ENCODE assay signal across 14 cellular contexts in genomic region chr12:4911316-4911994, GRCh38. TPM values are rescaled to one million over a fixed set of nuclear protein-coding genes. Genes with fewer than 3 reads are reported as not detected.
DNase-seq lines count a peak whose midpoint lies in the region; ATAC-seq lines count a peak whose summit lies in the region.
"Had no signal": no experiment of that assay in that cellular context is flagged by ENCODE, and none has a peak within 500 bp of the region (broad histone marks: within the 10 kb centered on the region; RNA-seq: fewer than 3 reads in every experiment).

No MANE protein-coding gene starts in this region.

- peaks cover 3% of the 10 kb centered on the region; the same call in 1 of the 2 replicates for H3K9me3 ChIP-seq in HUES48 (ENCODE audit: control insufficient read depth, insufficient read depth, low read length)
- no peaks in the 10 kb centered on the region for H3K9me3 ChIP-seq in ectodermal cell (ENCODE audit: control insufficient read depth, low read length)

- H3K27ac Mint-ChIP-seq in activated CD4-positive, alpha-beta T cell treated with anti-CD3 and anti-CD28 coated beads for 36 hours: no peak overlapping the region

- H3K27ac ChIP-seq in HUES48 (ENCODE audit: low read depth, low read length) (no peak overlapping the region), ectodermal cell (ENCODE audit: insufficient read depth, low read depth, low read length, poor library complexity, severe bottlenecking) (no peak overlapping the region), rectal smooth muscle tissue (ENCODE audit: low read depth, low read length) (no peak overlapping the region)

- peaks cover 16% of the 10 kb centered on the region for H3K4me1 Mint-ChIP-seq in activated CD4-positive, alpha-beta T cell treated with anti-CD3 and anti-CD28 coated beads for 36 hours

- no peaks in the 10 kb centered on the region for H3K9me3 Mint-ChIP-seq in activated CD4-positive, alpha-beta T cell treated with anti-CD3 and anti-CD28 coated beads for 36 hours (ENCODE audit: low read depth)

- H3K4me3 ChIP-seq in HUES48 (ENCODE audit: low read depth, low read length) (peak overlapping the region; percentile 65; the same call in 1 of the 2 replicates), ectodermal cell (ENCODE audit: insufficient read depth, low read depth, low read length) (peak overlapping the region; percentile 49), rectal smooth muscle tissue (ENCODE audit: low read length) (peak overlapping the region; percentile 65)

- H3K36me3 ChIP-seq in HUES48 (ENCODE audit: control insufficient read depth, insufficient read depth, low read length): no peaks in the 10 kb centered on the region
- no peaks in the 10 kb centered on the region for H3K36me3 ChIP-seq in ectodermal cell (ENCODE audit: control insufficient read depth, insufficient read depth, low read length)
- H3K36me3 ChIP-seq in rectal smooth muscle tissue (ENCODE audit: control insufficient read depth, insufficient read depth, low read length): no peaks in the 10 kb centered on the region

- no peak for ATAC-seq in activated CD4-positive, alpha-beta T cell treated with anti-CD3 and anti-CD28 coated beads for 36 hours
- no peak for ATAC-seq in HG02870 (IDR thresholded peaks at IDR 0.05; ENCODE audit: unreplicated experiment)
- ATAC-seq: sciatic nerve had no signal

- H3K36me3 Mint-ChIP-seq in activated CD4-positive, alpha-beta T cell treated with anti-CD3 and anti-CD28 coated beads for 36 hours (ENCODE audit: low read depth): no peaks in the 10 kb centered on the region

- H3K4me3 Mint-ChIP-seq in activated CD4-positive, alpha-beta T cell treated with anti-CD3 and anti-CD28 coated beads for 36 hours: peak overlapping the region; percentile 50

- DNase-seq in activated CD4-positive, alpha-beta T cell treated with anti-CD3 and anti-CD28 coated beads for 36 hours: peak; percentile 27
- DNase-seq in activated CD4-positive, alpha-beta T cell treated with anti-CD3 and anti-CD28 coated beads for 1 hour: no peak
- DNase-seq in A172 (ENCODE audit: low spot score): no peak
- DNase-seq in NCI-H1092 (lab: John Stamatoyannopoulos, UW): no peak
- DNase-seq: activated gamma-delta T cell, HCEC 1CT, KG1, NCI-H2107 had no signal

- intact Hi-C loops in activated CD4-positive, alpha-beta T cell treated with anti-CD3 and anti-CD28 coated beads for 36 hours (cut with DNase I, micrococcal nuclease): loop anchor here in 1 of 2 experiments (5.0 kb wide), 1 partner anchor 54 kb away; no protein-coding TSS in a partner anchor

- H3K4me1 ChIP-seq in HUES48 (ENCODE audit: control insufficient read depth, insufficient read depth, low read length) (peaks cover 15% of the 10 kb centered on the region), ectodermal cell (ENCODE audit: control insufficient read depth, insufficient read depth, low read length) (peaks cover 6% of the 10 kb centered on the region), rectal smooth muscle tissue (ENCODE audit: control insufficient read depth, insufficient read depth, low read length) (no peaks in the 10 kb centered on the region)

- POLR2A ChIA-PET in activated CD4-positive, alpha-beta T cell treated with anti-CD3 and anti-CD28 coated beads for 36 hours (lab: Charles Lee): no interaction called here

- 92% methylated on average over 61 of the region's 61 CpGs for WGBS in ectodermal cell, 2 experiments

- H3K27me3 ChIP-seq in HUES48 (ENCODE audit: control insufficient read depth, insufficient read depth, low read length) (peaks cover 94% of the 10 kb centered on the region), ectodermal cell (ENCODE audit: control insufficient read depth, insufficient read depth, low read length, poor library complexity, severe bottlenecking) (peaks cover 67% of the 10 kb centered on the region), rectal smooth muscle tissue (ENCODE audit: control insufficient read depth, insufficient read depth, low read length) (peaks cover 11% of the 10 kb centered on the region)

- peaks cover 51% of the 10 kb centered on the region for H3K27me3 Mint-ChIP-seq in activated CD4-positive, alpha-beta T cell treated with anti-CD3 and anti-CD28 coated beads for 36 hours

- H3K9ac ChIP-seq in HUES48 (ENCODE audit: low read depth, low read length) (no peak overlapping the region), rectal smooth muscle tissue (ENCODE audit: low read length) (no peak overlapping the region)

- CTCF ChIA-PET in activated CD4-positive, alpha-beta T cell treated with anti-CD3 and anti-CD28 coated beads for 36 hours (lab: Charles Lee): interaction anchor here (1.0 kb wide), 2 partner anchors 38 to 53 kb away, joined by 4 to 6 read pairs; no protein-coding TSS in a partner anchor

RNA-seq across cellular contexts. Expression of gene KCNA1, which starts 1.8 kb away (rescaled TPM):
- not detected for total RNA-seq in activated CD4-positive, alpha-beta T cell treated with anti-CD3 and anti-CD28 coated beads for 36 hours
- polyA plus RNA-seq in ectodermal cell (2013, experiment 1 of 4): 3.1 TPM
- 6.6 TPM for polyA plus RNA-seq in ectodermal cell (2013, experiment 2 of 4)
- polyA plus RNA-seq in ectodermal cell (2013, experiment 3 of 4): 3.6 TPM
- 4.2 TPM for polyA plus RNA-seq in ectodermal cell (2013, experiment 4 of 4)
- not detected in 2 replicates for total RNA-seq in A172 (2014; rRNA removed; shearing (Covaris generic))
- total RNA-seq: liver had no signal
- polyA plus RNA-seq: liver had no signal
